ENCODE assay signal across 1 cellular context in the genomic region with DNA sequence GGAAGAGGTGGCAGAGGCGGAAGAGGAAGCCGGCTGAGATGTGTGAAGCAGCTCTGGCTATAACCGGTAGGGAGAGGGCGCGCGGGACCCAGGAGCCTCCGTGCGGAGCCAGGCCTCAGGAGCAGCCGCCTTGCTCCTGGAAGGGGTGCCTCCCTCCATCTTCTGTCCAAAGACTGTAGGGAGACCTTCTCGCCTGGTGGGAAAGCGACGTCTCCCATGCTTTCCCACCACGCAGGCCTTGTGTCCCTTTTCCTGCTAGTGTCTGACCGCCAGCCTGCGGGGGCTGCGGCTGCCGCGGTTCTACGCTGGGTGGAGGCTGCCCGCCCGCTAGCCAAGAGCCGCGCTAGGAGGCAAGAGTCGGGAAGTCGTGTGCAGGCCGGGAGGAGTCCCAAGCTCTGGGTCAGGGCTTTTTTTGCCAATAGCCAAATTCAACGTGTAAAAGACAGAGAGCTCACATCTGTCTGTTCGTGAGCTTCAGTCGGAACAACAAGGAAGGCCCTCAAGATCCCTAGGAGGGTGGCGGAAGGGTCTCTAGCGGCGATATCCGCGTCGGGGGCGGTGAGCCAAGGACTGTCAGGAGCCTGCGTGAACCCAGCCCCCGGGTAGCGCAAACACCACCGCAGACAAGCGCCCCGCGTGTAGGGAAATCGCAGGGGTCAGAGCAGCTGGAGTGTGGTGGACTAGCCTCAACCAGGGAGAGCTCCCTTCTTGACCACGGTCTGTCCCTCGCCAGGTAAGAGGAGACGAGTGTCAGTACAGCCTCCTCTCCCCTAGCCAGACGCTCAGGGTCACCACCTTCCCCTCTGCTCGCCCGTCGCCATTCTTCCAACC.
TF ChIP-seq lines count a peak whose summit lies in the region.

No MANE protein-coding gene starts in this region.

TF ChIP-seq in HepG2, 621 proteins besides CTCF, POLR2A, EP300 and RAD21:
- TF ChIP-seq, protein P1, sequence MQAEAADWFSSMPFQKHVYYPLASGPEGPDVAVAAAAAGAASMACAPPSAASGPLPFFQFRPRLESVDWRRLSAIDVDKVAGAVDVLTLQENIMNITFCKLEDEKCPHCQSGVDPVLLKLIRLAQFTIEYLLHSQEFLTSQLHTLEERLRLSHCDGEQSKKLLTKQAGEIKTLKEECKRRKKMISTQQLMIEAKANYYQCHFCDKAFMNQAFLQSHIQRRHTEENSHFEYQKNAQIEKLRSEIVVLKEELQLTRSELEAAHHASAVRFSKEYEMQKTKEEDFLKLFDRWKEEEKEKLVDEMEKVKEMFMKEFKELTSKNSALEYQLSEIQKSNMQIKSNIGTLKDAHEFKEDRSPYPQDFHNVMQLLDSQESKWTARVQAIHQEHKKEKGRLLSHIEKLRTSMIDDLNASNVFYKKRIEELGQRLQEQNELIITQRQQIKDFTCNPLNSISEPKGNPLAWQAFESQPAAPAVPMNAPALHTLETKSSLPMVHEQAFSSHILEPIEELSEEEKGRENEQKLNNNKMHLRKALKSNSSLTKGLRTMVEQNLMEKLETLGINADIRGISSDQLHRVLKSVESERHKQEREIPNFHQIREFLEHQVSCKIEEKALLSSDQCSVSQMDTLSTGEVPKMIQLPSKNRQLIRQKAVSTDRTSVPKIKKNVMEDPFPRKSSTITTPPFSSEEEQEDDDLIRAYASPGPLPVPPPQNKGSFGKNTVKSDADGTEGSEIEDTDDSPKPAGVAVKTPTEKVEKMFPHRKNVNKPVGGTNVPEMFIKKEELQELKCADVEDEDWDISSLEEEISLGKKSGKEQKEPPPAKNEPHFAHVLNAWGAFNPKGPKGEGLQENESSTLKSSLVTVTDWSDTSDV (CRISPR knock-in tag; IDR thresholded peaks at IDR 0.05): no peak
- no peak for TF ChIP-seq ZNF205 (CRISPR knock-in tag; IDR thresholded peaks at IDR 0.05)
- no peak for TF ChIP-seq ZNF263 (CRISPR knock-in tag; IDR thresholded peaks at IDR 0.05)
